In the genomic region with DNA sequence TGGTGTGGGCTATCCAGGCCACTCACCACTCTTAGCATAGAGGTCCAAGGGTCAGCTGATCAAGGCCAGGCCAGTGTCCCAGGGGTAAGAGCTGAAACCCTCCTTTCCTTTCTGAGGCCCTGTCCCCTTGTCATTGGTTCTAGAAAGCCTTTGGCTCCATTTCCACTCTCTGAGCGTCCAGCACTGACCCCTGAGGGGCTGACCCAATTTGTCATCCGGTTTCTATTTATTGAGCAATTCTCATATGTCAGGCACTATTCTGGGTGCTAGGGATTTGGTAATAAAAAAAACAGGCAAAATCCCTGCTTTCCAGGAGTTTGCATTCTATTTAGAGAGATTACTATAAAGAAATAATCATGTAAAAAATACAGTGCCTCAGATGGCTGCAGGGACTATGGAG, we compare ENCODE assay signal across 22 cellular contexts. TPM values are rescaled to one million over a fixed set of nuclear protein-coding genes. Genes with fewer than 3 reads are reported as not detected.
DNase-seq lines count a peak whose midpoint lies in the region; ATAC-seq, FAIRE-seq and TF ChIP-seq lines count a peak whose summit lies in the region.
"Had no signal": no experiment of that assay in that cellular context is flagged by ENCODE, and none has a peak within 500 bp of the region (broad histone marks: within the 10 kb centered on the region; RNA-seq: fewer than 3 reads in every experiment).

No MANE protein-coding gene starts in this region.

- H3K36me3 Mint-ChIP-seq in T-helper 17 cell (ENCODE audit: low read depth) = no peaks in the 10 kb centered on the region
- H3K36me3 Mint-ChIP-seq: CD14-positive monocyte; CD8-positive, alpha-beta T cell; IgD-negative memory B cell had no signal

- DNase-seq in Right ventricle myocardium inferior (ENCODE audit: missing footprints) (no peak), cardiac septum (ENCODE audit: low spot score) (no peak), T-helper 17 cell (no peak), kidney (peak; percentile 49), suprapubic skin (ENCODE audit: low spot score in 2 of 2) (no peak), SKM-1 (lab: John Stamatoyannopoulos, UW; ENCODE audit: unreplicated experiment) (no peak)
- DNase-seq: CD8-positive, alpha-beta T cell; COR-L47; DMS153; DMS79 treated with DMSO at 0.1 percent for 48 hours; EL; GDM1; H7 had no signal

- peaks cover 67% of the 10 kb centered on the region for H3K27me3 Mint-ChIP-seq in T-helper 17 cell

- peak overlapping the region; percentile 79 for H3K27ac Mint-ChIP-seq in T-helper 17 cell
- H3K27ac Mint-ChIP-seq: CD14-positive monocyte; CD8-positive, alpha-beta T cell; GM23338; IgD-negative memory B cell had no signal

- H3K4me1 Mint-ChIP-seq in T-helper 17 cell = peaks cover 4% of the 10 kb centered on the region
- H3K4me1 Mint-ChIP-seq: CD14-positive monocyte, IgD-negative memory B cell had no signal

- TF ChIP-seq EP300 in suprapubic skin (IDR thresholded peaks at IDR 0.05) = no peak

- H3K4me3 ChIP-seq in kidney (ENCODE audit: low read length in 2 of 2) (no peak overlapping the region), suprapubic skin (no peak overlapping the region)
- H3K4me3 ChIP-seq: GM23338 had no signal

- peak; percentile 27 for ATAC-seq in Right ventricle myocardium inferior
- ATAC-seq in T-helper 17 cell = no peak
- ATAC-seq in HG03460 (IDR thresholded peaks at IDR 0.05; ENCODE audit: unreplicated experiment) = no peak
- ATAC-seq: CD8-positive, alpha-beta T cell; GM23338 had no signal

- FAIRE-seq in kidney (lab: Jason Lieb, UNC) = no peak
- FAIRE-seq: D721Med, GM12892 had no signal

- no peak for TF ChIP-seq POLR2A in suprapubic skin (IDR thresholded peaks at IDR 0.05)

- intact Hi-C loops in Right ventricle myocardium inferior (cut with DNase I) = no loop called here
- intact Hi-C loops in cardiac septum (cut with DNase I) = no loop called here
- intact Hi-C loops in kidney (cut with DNase I) = no loop called here

- no peak overlapping the region for H3K4me3 Mint-ChIP-seq in T-helper 17 cell
- H3K4me3 Mint-ChIP-seq: CD14-positive monocyte; CD8-positive, alpha-beta T cell; GM23338; IgD-negative memory B cell had no signal

- 69% methylated on average over 2 of the region's 2 CpGs for WGBS in suprapubic skin

- no peak overlapping the region for H3K9ac ChIP-seq in kidney (ENCODE audit: low read length in 2 of 2)

- TF ChIP-seq CTCF in kidney (IDR thresholded peaks at IDR 0.05; ENCODE audit: borderline replicate concordance, extremely low read depth, insufficient read depth) (no peak), suprapubic skin (IDR thresholded peaks at IDR 0.05) (no peak)

- peaks cover 6% of the 10 kb centered on the region for H3K27me3 ChIP-seq in suprapubic skin

- H3K27ac ChIP-seq in kidney (ENCODE audit: low read depth in 2 of 2, low read length in 2 of 2) = no peak overlapping the region
- peak overlapping the region; percentile 66 for H3K27ac ChIP-seq in suprapubic skin
- H3K27ac ChIP-seq: 22Rv1 had no signal

- H3K4me1 ChIP-seq in kidney (ENCODE audit: control insufficient read depth in 1 of 2, insufficient read depth in 1 of 2, low read depth in 1 of 2, low read length in 2 of 2) = no peaks in the 10 kb centered on the region
- peaks cover 21% of the 10 kb centered on the region for H3K4me1 ChIP-seq in suprapubic skin

- no peaks in the 10 kb centered on the region for H3K9me3 ChIP-seq in T-helper 17 cell (ENCODE audit: control insufficient read depth, low read length, poor library complexity, severe bottlenecking)
- H3K9me3 ChIP-seq in kidney (ENCODE audit: control insufficient read depth in 1 of 2, low read length in 2 of 2) = no peaks in the 10 kb centered on the region
- no peaks in the 10 kb centered on the region for H3K9me3 ChIP-seq in suprapubic skin

- H3K36me3 ChIP-seq in kidney (ENCODE audit: control insufficient read depth in 1 of 2, insufficient read depth in 2 of 2, low read length in 2 of 2) = no peaks in the 10 kb centered on the region
- no peaks in the 10 kb centered on the region for H3K36me3 ChIP-seq in suprapubic skin

RNA-seq across cellular contexts. Expression of gene KRT77, which starts 3.4 kb away (rescaled TPM):
- total RNA-seq in Right ventricle myocardium inferior (not detected), cardiac septum (not detected), T-helper 17 cell (not detected), kidney (not detected), suprapubic skin (100 to 1,000 TPM; 146 to 424 (median 275) TPM)
- polyA plus RNA-seq in kidney (ENCODE audit: insufficient read depth, low read depth, low replicate concordance) = not detected
- total RNA-seq: A673; CD8-positive, alpha-beta T cell; GM23338; H7 had no signal
- polyA plus RNA-seq: BJ, CD14-positive monocyte, GM23338, IgD-negative memory B cell had no signal

RNA-seq across cellular contexts. Expression of gene KRT1, which starts 19.8 kb away (rescaled TPM):
- total RNA-seq in Right ventricle myocardium inferior = not detected
- not detected for total RNA-seq in cardiac septum
- 1 to 10 TPM in 1 of 2 donors, under 1 TPM in 1; 0.83 to 3.1 TPM for total RNA-seq in T-helper 17 cell
- total RNA-seq in kidney = not detected
- not detected for polyA plus RNA-seq in kidney (ENCODE audit: insufficient read depth, low read depth, low replicate concordance)
- 1,000 to 10,000 TPM; 4,815 to 9,656 (median 5,822) TPM for total RNA-seq in suprapubic skin
- total RNA-seq: A673, GM23338, H7 had no signal
- polyA plus RNA-seq: BJ, CD14-positive monocyte, GM23338 had no signal

RNA-seq across cellular contexts. Expression of gene KRT2, which starts 47.9 kb away (rescaled TPM):
- total RNA-seq in Right ventricle myocardium inferior = not detected
- total RNA-seq in cardiac septum = not detected
- not detected for total RNA-seq in T-helper 17 cell
- total RNA-seq in kidney = not detected
- not detected for polyA plus RNA-seq in kidney (ENCODE audit: insufficient read depth, low read depth, low replicate concordance)
- total RNA-seq in suprapubic skin = 1,000 to 10,000 TPM in 2 of 4 donors, 100 to 1,000 TPM in 2; 357 to 1,953 (median 1,221) TPM
- total RNA-seq: A673, GM23338, H7 had no signal
- polyA plus RNA-seq: BJ, CD14-positive monocyte, GM23338, IgD-negative memory B cell had no signal

Comparison
In these comparisons a context has a peak if more than half of its experiments do, and no peak if none do; other contexts are left out.
1. RNA of gene KRT77, which starts 3.4 kb away (total RNA-seq): 146 to 424 TPM in suprapubic skin; not detected in Right ventricle myocardium inferior (single experiment), not detected in cardiac septum (single experiment), not detected in T-helper 17 cell and not detected in kidney (single experiment); every median in the first group is over 100 times any median in the second.
2. RNA of gene KRT1, which starts 19.8 kb away (total RNA-seq): 4,815 to 9,656 TPM in suprapubic skin; 0.83 to 3.1 TPM in T-helper 17 cell, not detected in cardiac septum (single experiment), not detected in Right ventricle myocardium inferior (single experiment) and not detected in kidney (single experiment); every median in the first group is over 1,000 times any median in the second.
3. RNA of gene KRT2, which starts 47.9 kb away (total RNA-seq): 357 to 1,953 TPM in suprapubic skin; not detected in kidney (single experiment), not detected in Right ventricle myocardium inferior (single experiment), not detected in cardiac septum (single experiment) and not detected in T-helper 17 cell; every median in the first group is over 100 times any median in the second.